ENCODE assay signal across 8 cellular contexts in genomic region chr7:101953248-101953819, GRCh38.
DNase-seq lines count a peak whose midpoint lies in the region; TF ChIP-seq lines count a peak whose summit lies in the region.

No MANE protein-coding gene starts in this region.

- H3K4me1 ChIP-seq in OCI-LY7 (ENCODE audit: insufficient read depth, low read length, poor library complexity, severe bottlenecking) (peaks cover 64% of the 10 kb centered on the region), testis (peaks cover 13% of the 10 kb centered on the region), tibial nerve (peaks cover 0 to 18% (median 6%) of the 10 kb centered on the region in 4 donors)

- peak overlapping the region; percentile 54 for H3K27ac ChIP-seq in OCI-LY7 (ENCODE audit: low read depth, low read length, poor library complexity, severe bottlenecking)
- peak overlapping the region; percentile 7 to 72 for H3K27ac ChIP-seq in testis
- no peak overlapping the region for H3K27ac ChIP-seq in tibial nerve

- H3K4me3 Mint-ChIP-seq in activated naive CD4-positive, alpha-beta T cell treated with anti-CD3 and anti-CD28 coated beads for 36 hours: peak overlapping the region; percentile 24

- 63 to 68% methylated on average over 14 of the region's 14 CpGs for WGBS in testis, 2 donors
- 82 to 85% methylated on average over 14 of the region's 14 CpGs for WGBS in tibial nerve, 2 donors

- H3K4me3 ChIP-seq in OCI-LY7 (ENCODE audit: low read depth, low read length, poor library complexity, severe bottlenecking) (no peak overlapping the region), testis (no peak overlapping the region), tibial nerve (no peak overlapping the region)

- TF ChIP-seq EP300 in tibial nerve (IDR thresholded peaks at IDR 0.05): no peak

- CTCF ChIA-PET in activated naive CD4-positive, alpha-beta T cell treated with anti-CD3 and anti-CD28 coated beads for 36 hours (lab: Charles Lee): interaction anchor here (0.6 kb wide), 1 partner anchor 411 kb away, joined by 3 read pairs; no protein-coding TSS in a partner anchor
- CTCF ChIA-PET in OCI-LY7 (lab: Charles Lee; ENCODE audit: unreplicated experiment): no interaction called here

- no peaks in the 10 kb centered on the region for H3K9me3 Mint-ChIP-seq in activated naive CD4-positive, alpha-beta T cell treated with anti-CD3 and anti-CD28 coated beads for 36 hours

- POLR2A ChIA-PET in OCI-LY7 (lab: Charles Lee): interaction anchor here (1.6 kb wide), 1 partner anchor 73 kb away, joined by 8 read pairs; no protein-coding TSS in a partner anchor

- H3K4me1 Mint-ChIP-seq in activated naive CD4-positive, alpha-beta T cell treated with anti-CD3 and anti-CD28 coated beads for 36 hours (ENCODE audit: low read depth): peaks cover 38% of the 10 kb centered on the region

- no peaks in the 10 kb centered on the region for H3K9me3 ChIP-seq in OCI-LY7 (ENCODE audit: low read length)
- H3K9me3 ChIP-seq in testis: no peaks in the 10 kb centered on the region
- no peaks in the 10 kb centered on the region for H3K9me3 ChIP-seq in tibial nerve

- no peaks in the 10 kb centered on the region for H4K20me1 ChIP-seq in OCI-LY7 (ENCODE audit: insufficient read depth, low read length)

- peaks cover 91% of the 10 kb centered on the region for H3K79me2 ChIP-seq in OCI-LY7 (ENCODE audit: insufficient read depth, low read depth, low read length)

- peak overlapping the region; percentile 86 for H3K27ac Mint-ChIP-seq in activated naive CD4-positive, alpha-beta T cell treated with anti-CD3 and anti-CD28 coated beads for 36 hours

- H3K27me3 ChIP-seq in testis (no peaks in the 10 kb centered on the region), tibial nerve (no peaks in the 10 kb centered on the region)

- TSS peak; percentile 15 for BruUV-seq in OCI-LY7 (replicated peaks; lab: Mats Ljungman, UMichigan)

- TF ChIP-seq POLR2A in testis (IDR thresholded peaks at IDR 0.05): no peak
- TF ChIP-seq POLR2A in tibial nerve (IDR thresholded peaks at IDR 0.05): no peak

- no peaks in the 10 kb centered on the region for H3K27me3 Mint-ChIP-seq in activated naive CD4-positive, alpha-beta T cell treated with anti-CD3 and anti-CD28 coated beads for 36 hours (ENCODE audit: low read depth)

- peak; percentile 38 for DNase-seq in activated naive CD4-positive, alpha-beta T cell treated with anti-CD3 and anti-CD28 coated beads for 36 hours
- DNase-seq in activated naive CD4-positive, alpha-beta T cell (lab: John Stamatoyannopoulos, UW): no peak
- no peak for DNase-seq in OCI-LY7 (ENCODE audit: low spot score)
- peak; percentile 47 for DNase-seq in fibroblast of the conjunctiva (ENCODE audit: low read depth)
- DNase-seq in testis: peak; percentile 59
- DNase-seq in tibial nerve (ENCODE audit: low spot score in 2 of 2): no peak
- no peak for DNase-seq in HuH-7 (ENCODE audit: low spot score)
- DNase-seq in effector CD4-positive, alpha-beta T cell: no peak

- H3K36me3 ChIP-seq in OCI-LY7 (ENCODE audit: insufficient read depth, low read length) (peaks cover 67% of the 10 kb centered on the region), testis (ENCODE audit: low read depth, missing control alignments) (no peaks in the 10 kb centered on the region), tibial nerve (peaks cover 0 to 8% (median 0%) of the 10 kb centered on the region in 3 donors)

- intact Hi-C loops in activated naive CD4-positive, alpha-beta T cell treated with anti-CD3 and anti-CD28 coated beads for 36 hours (cut with micrococcal nuclease): loop anchor here (2.0 kb wide), 1 partner anchor 29 kb away; no protein-coding TSS in a partner anchor
- intact Hi-C loops in OCI-LY7 (cut with micrococcal nuclease; ENCODE audit: unreplicated experiment) (no loop called here), testis (cut with DNase I; ENCODE audit: low total_unique reads) (no loop called here)

- H3K4me2 ChIP-seq in OCI-LY7 (ENCODE audit: low read length): no peak overlapping the region; the same call in 1 of the 2 replicates

- no peak for TF ChIP-seq CTCF in OCI-LY7 (conservative IDR thresholded peaks at IDR 0.05; ENCODE audit: low read length)
- no peak for TF ChIP-seq CTCF in testis (IDR thresholded peaks at IDR 0.05)
- TF ChIP-seq CTCF in tibial nerve (IDR thresholded peaks at IDR 0.05): no peak

- no peaks in the 10 kb centered on the region for H3K9me2 ChIP-seq in OCI-LY7 (ENCODE audit: insufficient read depth, low read length)

- peaks cover 2% of the 10 kb centered on the region for H3K36me3 Mint-ChIP-seq in activated naive CD4-positive, alpha-beta T cell treated with anti-CD3 and anti-CD28 coated beads for 36 hours (ENCODE audit: low read depth)

- H2AFZ ChIP-seq in OCI-LY7 (ENCODE audit: low read length): no peak overlapping the region

Comparison
In these comparisons a context has a peak if more than half of its experiments do, and no peak if none do; other contexts are left out.
1. DNase-seq: peak in activated naive CD4-positive, alpha-beta T cell treated with anti-CD3 and anti-CD28 coated beads for 36 hours (single experiment), fibroblast of the conjunctiva (single experiment) and testis (single experiment); none in activated naive CD4-positive, alpha-beta T cell (0 of 4), OCI-LY7 (single experiment), tibial nerve (0 of 2), HuH-7 (single experiment) and effector CD4-positive, alpha-beta T cell (single experiment).
2. H3K27ac ChIP-seq: peak in OCI-LY7 (single experiment) and testis (2 of 2); none in tibial nerve (0 of 4).